ENCODE assay signal across 27 cellular contexts in genomic region chr20:47747663-47748031, GRCh38. TPM values are rescaled to one million over a fixed set of nuclear protein-coding genes. Genes with fewer than 3 reads are reported as not detected.
DNase-seq lines count a peak whose midpoint lies in the region; ATAC-seq and TF ChIP-seq lines count a peak whose summit lies in the region.
"Had no signal": no experiment of that assay in that cellular context is flagged by ENCODE, and none has a peak within 500 bp of the region (broad histone marks: within the 10 kb centered on the region; RNA-seq: fewer than 3 reads in every experiment).

No MANE protein-coding gene starts in this region.

- peak; percentile 80 for DNase-seq in DMS 273 (lab: John Stamatoyannopoulos, UW; ENCODE audit: unreplicated experiment)
- peak; percentile 43 for DNase-seq in NCI-H1694 treated with DMSO at 0.1 percent for 48 hours (lab: John Stamatoyannopoulos, UW)
- DNase-seq in Panc1 (ENCODE audit: low read depth, low spot score) = no peak
- DNase-seq in neural progenitor cell (ENCODE audit: low spot score) = no peak
- DNase-seq in medulla oblongata (ENCODE audit: extremely low spot score) = no peak
- DNase-seq in Right ventricle myocardium superior = no peak
- no peak for DNase-seq in kidney tubule cell (ENCODE audit: low spot score)
- DNase-seq: CD4-positive, alpha-beta memory T cell; COR-L47; DMS79; EL; GDM1; KBM-7; MV-4-11; NCI-H1105; NCI-H146; NCI-H2029 treated with DMSO at 0.1 percent for 48 hours; NCI-H226; NCI-H510A treated with DMSO at 0.1 percent for 48 hours; NCI-H774; SIG-M5; SW 1271; T-helper 17 cell had no signal

- H3K4me1 Mint-ChIP-seq in neural progenitor cell = peaks cover 4% of the 10 kb centered on the region

- H4K20me1 ChIP-seq in neural progenitor cell (ENCODE audit: low read depth) = no peaks in the 10 kb centered on the region
- H4K20me1 ChIP-seq: BLaER1 treated with 17β-estradiol and CSF1 and Interleukin-3, amounts not matched to agents 10 nM and 100 nM had no signal

- no peak overlapping the region for H3K4me3 Mint-ChIP-seq in neural progenitor cell
- H3K4me3 Mint-ChIP-seq: CD4-positive, alpha-beta memory T cell; T-helper 17 cell had no signal

- H3K4me3 ChIP-seq in Panc1 (ENCODE audit: low read depth in 2 of 2, low read length in 2 of 2) (no peak overlapping the region), neural progenitor cell (no peak overlapping the region)
- H3K4me3 ChIP-seq: BLaER1 treated with 17β-estradiol and CSF1 and Interleukin-3, amounts not matched to agents 10 nM and 100 nM; GM12878; SK-N-MC had no signal

- H3K27ac ChIP-seq in Panc1 (ENCODE audit: low read length) (no peak overlapping the region), neural progenitor cell (no peak overlapping the region)
- H3K27ac ChIP-seq: SK-N-MC had no signal

- 0 out of 2 replicates have a peak, but pooled peaks have one; percentile 36 for ATAC-seq in Panc1
- ATAC-seq in Right ventricle myocardium superior (ENCODE audit: poor library complexity) = no peak
- ATAC-seq in HG03159 (IDR thresholded peaks at IDR 0.05; ENCODE audit: unreplicated experiment) = no peak
- ATAC-seq: GM12878, T-helper 17 cell had no signal

- H2AFZ ChIP-seq in neural progenitor cell (replicated peaks) = no peak overlapping the region

- H3K4me1 ChIP-seq in Panc1 (ENCODE audit: control insufficient read depth, insufficient read depth, low read length) (no peaks in the 10 kb centered on the region), neural progenitor cell (no peaks in the 10 kb centered on the region)

- H3K36me3 ChIP-seq in Panc1 (ENCODE audit: control insufficient read depth, insufficient read depth, low read length) (no peaks in the 10 kb centered on the region), neural progenitor cell (no peaks in the 10 kb centered on the region)

- no peak overlapping the region for H3K4me2 ChIP-seq in neural progenitor cell

- POLR2A ChIA-PET in Panc1 (lab: Charles Lee) = no interaction called here

- intact Hi-C loops in Panc1 (cut with micrococcal nuclease; ENCODE audit: unreplicated experiment) = no loop called here
- intact Hi-C loops in Right ventricle myocardium superior (cut with DNase I) = no loop called here

- no peak overlapping the region for H3K9ac ChIP-seq in neural progenitor cell

- H3K9me3 ChIP-seq in Panc1 (ENCODE audit: control insufficient read depth, insufficient read depth, low read depth, low read length) = no peaks in the 10 kb centered on the region
- no peaks in the 10 kb centered on the region for H3K9me3 ChIP-seq in neural progenitor cell (ENCODE audit: low read depth)
- H3K9me3 ChIP-seq: BLaER1 treated with 17β-estradiol and CSF1 and Interleukin-3, amounts not matched to agents 10 nM and 100 nM had no signal

- BruUV-seq in Panc1 (replicated peaks; lab: Mats Ljungman, UMichigan) = no TSS peak

- in situ Hi-C loops in Panc1 (cut with HindIII; ENCODE audit: low pct_unique_long_range_greater_than_20kb, low sequenced_read_pairs) = no loop called here

- peak overlapping the region; percentile 35 for H3K27ac Mint-ChIP-seq in neural progenitor cell
- H3K27ac Mint-ChIP-seq: T-helper 17 cell had no signal

- H3K9me3 Mint-ChIP-seq in neural progenitor cell = no peaks in the 10 kb centered on the region
- H3K9me3 Mint-ChIP-seq: CD4-positive, alpha-beta memory T cell had no signal

- CTCF ChIA-PET in Panc1 (lab: Charles Lee) = no interaction called here

- peaks cover 10% of the 10 kb centered on the region for H3K27me3 ChIP-seq in Panc1 (ENCODE audit: control insufficient read depth, insufficient read depth, low read length)
- no peaks in the 10 kb centered on the region for H3K27me3 ChIP-seq in neural progenitor cell
- H3K27me3 ChIP-seq: BLaER1 treated with 17β-estradiol and CSF1 and Interleukin-3, amounts not matched to agents 10 nM and 100 nM had no signal

- H3K79me2 ChIP-seq in neural progenitor cell (ENCODE audit: low read depth) = no peaks in the 10 kb centered on the region

- H3F3A ChIP-seq in neural progenitor cell (ENCODE audit: low read depth) = no peaks in the 10 kb centered on the region

- peaks cover 9% of the 10 kb centered on the region for H3K27me3 Mint-ChIP-seq in neural progenitor cell (ENCODE audit: insufficient read depth, low read depth)

- TF ChIP-seq CTCF in Panc1 (IDR thresholded peaks at IDR 0.05) (no peak), neural progenitor cell (IDR thresholded peaks at IDR 0.05) (no peak)

- H3K36me3 Mint-ChIP-seq in neural progenitor cell = peaks cover 2% of the 10 kb centered on the region
- H3K36me3 Mint-ChIP-seq: CD4-positive, alpha-beta memory T cell had no signal

RNA-seq across cellular contexts. Expression of gene SULF2, which starts 37.6 kb away (rescaled TPM):
- total RNA-seq in Panc1 (2021; ENCODE audit: unreplicated experiment) (1.4 TPM), neural progenitor cell (ENCODE audit: low replicate concordance) (24.0 and 38.0 TPM in 2 replicates), Right ventricle myocardium superior (32.0 TPM)
- polyA plus RNA-seq in Panc1 (2012; ENCODE audit: insufficient read length) = 0.61 TPM

Comparison
In these comparisons a context has a peak if more than half of its experiments do, and no peak if none do; other contexts are left out.
1. DNase-seq: peak in DMS 273 (single experiment) and NCI-H1694 treated with DMSO at 0.1 percent for 48 hours (single experiment); none in Panc1 (single experiment), neural progenitor cell (single experiment), medulla oblongata (single experiment), Right ventricle myocardium superior (single experiment) and kidney tubule cell (single experiment).
2. RNA of gene SULF2, which starts 37.6 kb away (total RNA-seq): 32.0 TPM in Right ventricle myocardium superior (single experiment) and 24.0 to 38.0 TPM in neural progenitor cell; 1.4 TPM in Panc1 (single experiment); every median in the first group is over 10 times any median in the second.